ENCODE assay signal across 8 cellular contexts in the genomic region with DNA sequence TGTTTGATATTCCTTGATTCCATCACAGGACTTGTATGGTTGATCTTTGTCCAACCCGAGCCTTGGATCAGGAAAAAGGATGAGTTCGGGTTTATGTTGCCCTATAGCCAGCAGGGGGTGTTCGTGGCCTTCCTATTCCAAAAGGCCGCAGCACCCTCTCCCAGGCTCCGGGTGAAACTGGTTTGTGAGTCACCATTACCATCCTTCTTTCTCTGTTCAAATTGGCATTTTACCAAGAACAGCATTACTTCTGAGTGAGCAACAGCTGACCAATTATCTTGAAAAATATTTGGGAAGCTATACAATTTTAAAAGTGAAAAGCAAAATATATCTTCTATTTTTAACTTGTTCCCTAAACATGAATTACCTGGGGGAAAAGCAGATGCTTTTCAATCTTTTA. TPM values are rescaled to one million over a fixed set of nuclear protein-coding genes. Genes with fewer than 3 reads are reported as not detected.
DNase-seq lines count a peak whose midpoint lies in the region; ATAC-seq lines count a peak whose summit lies in the region.

No MANE protein-coding gene starts in this region.

- no peak for ATAC-seq in activated naive CD8-positive, alpha-beta T cell treated with anti-CD3 and anti-CD28 coated beads, Interleukin-2, amount 10 ng/mL, durations not matched to agents 7 days and 5 days (ENCODE audit: low read depth)
- ATAC-seq in Right ventricle myocardium inferior = peak; percentile 90
- no peak for ATAC-seq in HG03280 (IDR thresholded peaks at IDR 0.05; ENCODE audit: unreplicated experiment)

- no peaks in the 10 kb centered on the region for H3K36me3 Mint-ChIP-seq in activated naive CD8-positive, alpha-beta T cell treated with anti-CD3 and anti-CD28 coated beads, Interleukin-2, amount 10 ng/mL, durations not matched to agents 7 days and 5 days

- POLR2A ChIA-PET in activated naive CD8-positive, alpha-beta T cell treated with anti-CD3 and anti-CD28 coated beads, Interleukin-2, amount 10 ng/mL, durations not matched to agents 7 days and 5 days (lab: Charles Lee) = no interaction called here

- no peak overlapping the region for H3K27ac Mint-ChIP-seq in activated naive CD8-positive, alpha-beta T cell treated with anti-CD3 and anti-CD28 coated beads, Interleukin-2, amount 10 ng/mL, durations not matched to agents 7 days and 5 days

- no peaks in the 10 kb centered on the region for H3K9me3 Mint-ChIP-seq in activated naive CD8-positive, alpha-beta T cell treated with anti-CD3 and anti-CD28 coated beads, Interleukin-2, amount 10 ng/mL, durations not matched to agents 7 days and 5 days

- no peaks in the 10 kb centered on the region for H3K4me1 Mint-ChIP-seq in activated naive CD8-positive, alpha-beta T cell treated with anti-CD3 and anti-CD28 coated beads, Interleukin-2, amount 10 ng/mL, durations not matched to agents 7 days and 5 days

- peak; percentile 80 for DNase-seq in ELF-1 (ENCODE audit: low read depth, low spot score)
- peak; percentile 75 for DNase-seq in NCI-H1092 treated with DMSO at 0.1 percent for 48 hours (lab: John Stamatoyannopoulos, UW)
- peak; percentile 67 for DNase-seq in SKM-1 treated with dmso at 0.1 percent for 144 hours (lab: John Stamatoyannopoulos, UW; ENCODE audit: unreplicated experiment)
- DNase-seq in activated naive CD8-positive, alpha-beta T cell treated with anti-CD3 and anti-CD28 coated beads, Interleukin-2, amount 10 ng/mL, durations not matched to agents 7 days and 5 days = peak; percentile 47
- peak; percentile 82 for DNase-seq in Right ventricle myocardium inferior (ENCODE audit: missing footprints)
- DNase-seq in posterior vena cava (ENCODE audit: low spot score) = peak; percentile 92
- DNase-seq in ureter (ENCODE audit: low spot score) = peak; percentile 92

- peaks cover 38% of the 10 kb centered on the region for H3K27me3 Mint-ChIP-seq in activated naive CD8-positive, alpha-beta T cell treated with anti-CD3 and anti-CD28 coated beads, Interleukin-2, amount 10 ng/mL, durations not matched to agents 7 days and 5 days

- H3K4me3 Mint-ChIP-seq in activated naive CD8-positive, alpha-beta T cell treated with anti-CD3 and anti-CD28 coated beads, Interleukin-2, amount 10 ng/mL, durations not matched to agents 7 days and 5 days = no peak overlapping the region

- intact Hi-C loops in Right ventricle myocardium inferior (cut with DNase I) (loop anchor here (1.0 to 5.0 kb wide), 2 partner anchors 640 to 738 kb away; no protein-coding TSS in a partner anchor), posterior vena cava (cut with DNase I) (loop anchor here (5.0 to 10.0 kb wide), 5 partner anchors 415 to 755 kb away; no protein-coding TSS in a partner anchor)

RNA-seq across cellular contexts. Expression of gene KRT20, which starts 24.3 kb away (rescaled TPM):
- not detected for total RNA-seq in activated naive CD8-positive, alpha-beta T cell treated with anti-CD3 and anti-CD28 coated beads, Interleukin-2, amount 10 ng/mL, durations not matched to agents 7 days and 5 days
- total RNA-seq in Right ventricle myocardium inferior = not detected
- total RNA-seq in posterior vena cava = not detected
- total RNA-seq in ureter = 4.7 TPM

RNA-seq across cellular contexts. Expression of gene KRT23, which starts 28.1 kb away (rescaled TPM):
- total RNA-seq in activated naive CD8-positive, alpha-beta T cell treated with anti-CD3 and anti-CD28 coated beads, Interleukin-2, amount 10 ng/mL, durations not matched to agents 7 days and 5 days = not detected
- total RNA-seq in Right ventricle myocardium inferior (0.16 TPM), posterior vena cava (under 1 TPM; 0.24 to 0.37 TPM), ureter (3.9 TPM)

RNA-seq across cellular contexts. Expression of gene KRT12, which starts 42.3 kb away (rescaled TPM):
- total RNA-seq in activated naive CD8-positive, alpha-beta T cell treated with anti-CD3 and anti-CD28 coated beads, Interleukin-2, amount 10 ng/mL, durations not matched to agents 7 days and 5 days = not detected
- not detected for total RNA-seq in Right ventricle myocardium inferior
- not detected for total RNA-seq in posterior vena cava
- not detected for total RNA-seq in ureter

RNA-seq across cellular contexts. Expression of gene KRT39, which starts 57.4 kb away (rescaled TPM):
- not detected for total RNA-seq in activated naive CD8-positive, alpha-beta T cell treated with anti-CD3 and anti-CD28 coated beads, Interleukin-2, amount 10 ng/mL, durations not matched to agents 7 days and 5 days
- not detected for total RNA-seq in Right ventricle myocardium inferior
- not detected for total RNA-seq in posterior vena cava
- not detected for total RNA-seq in ureter
